1 cellular context compared by ENCODE assay signal in the genomic region with DNA sequence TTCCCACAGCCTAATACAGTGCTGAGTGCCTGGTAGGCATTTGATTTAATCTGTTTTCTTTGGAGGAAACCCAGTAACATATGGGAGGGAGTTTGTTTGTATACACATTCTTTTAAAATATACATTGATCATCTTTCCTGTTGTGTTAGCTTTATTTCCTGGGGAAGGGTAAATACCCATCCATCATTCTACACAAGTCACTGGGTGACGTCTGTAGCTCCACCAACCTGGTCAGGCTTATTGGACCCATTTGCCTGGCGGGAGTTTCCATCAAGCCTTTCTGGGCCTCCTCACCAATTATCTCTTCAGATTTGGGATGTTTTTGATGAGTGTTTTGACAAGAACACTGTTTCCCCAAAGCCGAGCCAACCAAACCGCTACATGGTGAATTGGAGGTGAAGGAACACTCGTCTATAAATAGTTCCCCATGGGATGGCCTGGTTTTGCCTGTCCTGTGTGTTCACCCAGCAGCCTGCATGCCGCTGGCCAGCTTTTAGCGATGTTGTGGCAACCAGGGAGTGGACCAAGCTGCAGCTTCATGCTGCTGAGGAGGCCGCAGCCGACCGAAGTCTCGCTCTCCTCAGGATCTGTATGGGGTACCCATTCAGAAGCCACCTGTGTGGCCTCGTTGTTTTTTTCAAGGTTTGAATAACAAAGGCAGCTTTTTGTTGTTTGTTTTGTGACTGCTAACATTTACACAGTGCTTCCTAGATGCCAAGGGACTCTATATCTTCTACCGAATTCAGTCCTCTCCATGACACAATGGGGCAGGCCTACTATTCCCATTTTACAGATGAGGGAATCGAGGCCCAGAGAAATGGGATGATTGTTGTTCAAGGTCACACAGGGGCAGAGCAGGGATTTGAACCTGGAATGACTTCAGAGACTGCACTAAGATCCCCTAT.
TF ChIP-seq lines count a peak whose summit lies in the region.

No MANE protein-coding gene starts in this region.

TF ChIP-seq in GM23338, 12 proteins besides CTCF, POLR2A, EP300 and RAD21:
- TF ChIP-seq CREB1 (CRISPR knock-in tag; IDR thresholded peaks at IDR 0.05; ENCODE audit: low read depth): no peak
- no peak for TF ChIP-seq NANOG (IDR thresholded peaks at IDR 0.05; ENCODE audit: borderline replicate concordance)
- no peak for TF ChIP-seq ZNF331 (CRISPR knock-in tag; IDR thresholded peaks at IDR 0.05; ENCODE audit: low read depth)
- no peak for TF ChIP-seq ZNF462 (CRISPR knock-in tag; IDR thresholded peaks at IDR 0.05)
- no peak for TF ChIP-seq EZH2 (IDR thresholded peaks at IDR 0.05; ENCODE audit: low read depth, unreplicated experiment)
- no peak for TF ChIP-seq JUNB (IDR thresholded peaks at IDR 0.05; ENCODE audit: unreplicated experiment)
- TF ChIP-seq ETS1 (IDR thresholded peaks at IDR 0.05): no peak
- no peak for TF ChIP-seq POLR2AphosphoS5 (IDR thresholded peaks at IDR 0.05; ENCODE audit: low read depth)
- TF ChIP-seq EZH2phosphoT487 (IDR thresholded peaks at IDR 0.05; ENCODE audit: unreplicated experiment): no peak
